ENCODE assay signal across 24 cellular contexts in the genomic region with DNA sequence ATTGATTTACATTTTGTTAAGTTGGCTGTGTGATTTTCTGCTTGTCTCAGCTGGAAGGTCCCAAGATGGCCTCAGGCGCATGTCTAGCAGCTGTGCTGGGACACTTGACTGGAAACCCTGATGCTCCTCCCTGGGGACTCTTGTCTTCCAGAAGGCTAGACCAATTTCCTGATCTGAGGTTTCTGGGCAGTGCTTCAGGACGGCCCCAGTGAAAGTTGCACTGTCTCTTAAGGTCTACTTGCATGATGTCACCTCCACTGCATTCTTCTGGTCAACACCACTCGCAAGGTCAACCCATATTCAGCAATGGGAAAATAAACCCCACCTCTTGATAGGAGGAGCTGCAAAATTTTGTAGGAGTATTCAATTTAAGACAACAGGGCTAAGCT.
DNase-seq lines count a peak whose midpoint lies in the region; ATAC-seq and TF ChIP-seq lines count a peak whose summit lies in the region.
"Had no signal": no experiment of that assay in that cellular context is flagged by ENCODE, and none has a peak within 500 bp of the region (broad histone marks: within the 10 kb centered on the region; RNA-seq: fewer than 3 reads in every experiment).

No MANE protein-coding gene starts in this region.

- H3K9me2 ChIP-seq in OCI-LY7 (ENCODE audit: insufficient read depth, low read length) = no peaks in the 10 kb centered on the region
- H3K9me2 ChIP-seq: SK-N-SH had no signal

- intact Hi-C loops in OCI-LY7 (cut with micrococcal nuclease; ENCODE audit: unreplicated experiment) (no loop called here), mammary epithelial cell (cut with micrococcal nuclease) (no loop called here)

- no peak overlapping the region for H3K9ac ChIP-seq in mammary epithelial cell (ENCODE audit: insufficient read depth, low read length)
- H3K9ac ChIP-seq: SK-N-SH had no signal

- no peaks in the 10 kb centered on the region for H3K27me3 Mint-ChIP-seq in glutamatergic neuron (ENCODE audit: unreplicated experiment)

- H3K27ac Mint-ChIP-seq in glutamatergic neuron (ENCODE audit: unreplicated experiment) = no peak overlapping the region
- H3K27ac Mint-ChIP-seq: activated B cell treated with CpG ODN at 0.5 μM for 24 hours; activated naive CD8-positive, alpha-beta T cell treated with anti-CD3 and anti-CD28 coated beads, Interleukin-2, amount 10 ng/mL, durations not matched to agents 7 days and 5 days; naive thymus-derived CD4-positive, alpha-beta T cell; T-helper 2 cell treated with Interferon-gamma antibody and Interleukin-4, amounts not matched to agents 5 μg/mL and 100 μg/mL, for 36 hours; type B pancreatic cell had no signal

- CTCF ChIA-PET in OCI-LY7 (lab: Charles Lee; ENCODE audit: unreplicated experiment) = no interaction called here
- CTCF ChIA-PET in mammary epithelial cell (lab: Charles Lee; ENCODE audit: low non-redundant PET) = no interaction called here

- no peaks in the 10 kb centered on the region for H3K27me3 ChIP-seq in mammary epithelial cell (ENCODE audit: insufficient read depth, low read length)
- H3K27me3 ChIP-seq: foreskin keratinocyte, ovary had no signal

- dilution Hi-C loops in mammary epithelial cell (cut with HindIII; ENCODE audit: low sequenced_read_pairs) = no loop called here

- peaks cover 4% of the 10 kb centered on the region for H3K36me3 Mint-ChIP-seq in glutamatergic neuron (ENCODE audit: unreplicated experiment)
- H3K36me3 Mint-ChIP-seq: activated naive CD8-positive, alpha-beta T cell treated with anti-CD3 and anti-CD28 coated beads, Interleukin-2, amount 10 ng/mL, durations not matched to agents 7 days and 5 days; naive thymus-derived CD4-positive, alpha-beta T cell; type B pancreatic cell had no signal

- peak overlapping the region; percentile 21; the same call in 1 of the 2 replicates for H3K4me2 ChIP-seq in OCI-LY7 (ENCODE audit: low read length)
- no peak overlapping the region for H3K4me2 ChIP-seq in mammary epithelial cell (ENCODE audit: insufficient read depth, low read depth, low read length)
- H3K4me2 ChIP-seq: SK-N-SH had no signal

- TF ChIP-seq CTCF in OCI-LY7 (conservative IDR thresholded peaks at IDR 0.05; ENCODE audit: low read length) (no peak), glutamatergic neuron (IDR thresholded peaks at IDR 0.05; ENCODE audit: partially characterized antibody, unreplicated experiment) (no peak), mammary epithelial cell (conservative IDR thresholded peaks at IDR 0.05 in 1 of 2, IDR thresholded peaks at IDR 0.05 in 1 of 2; ENCODE audit: extremely low read depth in 1 of 2, insufficient read depth in 1 of 2, low read depth in 1 of 2, low read length in 2 of 2) (no peak)

- H3K4me3 ChIP-seq in OCI-LY7 (ENCODE audit: low read depth, low read length, poor library complexity, severe bottlenecking) (no peak overlapping the region), mammary epithelial cell (replicated peaks in 1 of 3; ENCODE audit: insufficient read depth in 1 of 3, low read depth in 2 of 3, low read length in 3 of 3) (no peak overlapping the region)
- H3K4me3 ChIP-seq: ovary had no signal

- BruUV-seq in OCI-LY7 (replicated peaks; lab: Mats Ljungman, UMichigan) (no TSS peak), mammary epithelial cell (replicated peaks; lab: Mats Ljungman, UMichigan) (no TSS peak)

- H3K27ac ChIP-seq in OCI-LY7 (ENCODE audit: low read depth, low read length, poor library complexity, severe bottlenecking) (peak overlapping the region; percentile 45), mammary epithelial cell (ENCODE audit: insufficient read depth, low read depth, low read length) (no peak overlapping the region)
- H3K27ac ChIP-seq: 22Rv1, foreskin keratinocyte, ovary had no signal

- H3K4me3 Mint-ChIP-seq in glutamatergic neuron (ENCODE audit: unreplicated experiment) = no peak overlapping the region
- H3K4me3 Mint-ChIP-seq: activated B cell treated with CpG ODN at 0.5 μM for 24 hours; activated naive CD8-positive, alpha-beta T cell treated with anti-CD3 and anti-CD28 coated beads, Interleukin-2, amount 10 ng/mL, durations not matched to agents 7 days and 5 days; naive thymus-derived CD4-positive, alpha-beta T cell; T-helper 2 cell treated with Interferon-gamma antibody and Interleukin-4, amounts not matched to agents 5 μg/mL and 100 μg/mL, for 36 hours; type B pancreatic cell had no signal

- POLR2A ChIA-PET in OCI-LY7 (lab: Charles Lee) = no interaction called here

- H4K20me1 ChIP-seq in OCI-LY7 (ENCODE audit: insufficient read depth, low read length) (no peaks in the 10 kb centered on the region), mammary epithelial cell (ENCODE audit: insufficient read depth, low read length) (no peaks in the 10 kb centered on the region)

- no peak for ATAC-seq in GM19035 (IDR thresholded peaks at IDR 0.05; ENCODE audit: unreplicated experiment)
- ATAC-seq: foreskin keratinocyte; HCT116; naive thymus-derived CD4-positive, alpha-beta T cell; Panc1 had no signal

- DNase-seq in DMS 273 (lab: John Stamatoyannopoulos, UW; ENCODE audit: unreplicated experiment) = peak; percentile 16
- DNase-seq in DMS 273 treated with DMSO at 0.1 percent for 48 hours (lab: John Stamatoyannopoulos, UW) = no peak
- peak; percentile 55 for DNase-seq in ELF-1 (ENCODE audit: low read depth, low spot score)
- peak; percentile 21 for DNase-seq in OCI-LY7 (ENCODE audit: low spot score)
- peak; percentile 38 for DNase-seq in glutamatergic neuron
- DNase-seq in mammary epithelial cell = no peak
- no peak for DNase-seq in NCI-H510A (lab: John Stamatoyannopoulos, UW)
- DNase-seq: activated B cell treated with CpG ODN at 0.5 μM for 24 hours; activated CD4-positive, alpha-beta T cell treated with anti-CD3 and anti-CD28 coated beads, Interleukin-2, amount 50 U/mL, for 4 hours; activated naive CD8-positive, alpha-beta T cell treated with anti-CD3 and anti-CD28 coated beads, Interleukin-2, amount 10 ng/mL, durations not matched to agents 7 days and 5 days; foreskin keratinocyte; KBM-7; kidney; naive thymus-derived CD4-positive, alpha-beta T cell; NCI-H446 treated with DMSO at 0.1 percent for 48 hours; ovary; right cardiac atrium; SK-N-SH had no signal

- in situ Hi-C loops in mammary epithelial cell (cut with MboI; ENCODE audit: low sequenced_read_pairs in 2 of 2) = no loop called here

- H2AFZ ChIP-seq in OCI-LY7 (ENCODE audit: low read length) (peak overlapping the region; percentile 41; the same call in 1 of the 2 replicates), mammary epithelial cell (ENCODE audit: low read depth, low read length) (no peak overlapping the region)

- no peaks in the 10 kb centered on the region for H3K9me3 Mint-ChIP-seq in glutamatergic neuron (ENCODE audit: unreplicated experiment)
- H3K9me3 Mint-ChIP-seq: activated B cell treated with CpG ODN at 0.5 μM for 24 hours; activated naive CD8-positive, alpha-beta T cell treated with anti-CD3 and anti-CD28 coated beads, Interleukin-2, amount 10 ng/mL, durations not matched to agents 7 days and 5 days; T-helper 2 cell treated with Interferon-gamma antibody and Interleukin-4, amounts not matched to agents 5 μg/mL and 100 μg/mL, for 36 hours; type B pancreatic cell had no signal

- H3K4me1 Mint-ChIP-seq in glutamatergic neuron (ENCODE audit: low read depth, unreplicated experiment) = peaks cover 13% of the 10 kb centered on the region
- H3K4me1 Mint-ChIP-seq: activated naive CD8-positive, alpha-beta T cell treated with anti-CD3 and anti-CD28 coated beads, Interleukin-2, amount 10 ng/mL, durations not matched to agents 7 days and 5 days; naive thymus-derived CD4-positive, alpha-beta T cell had no signal

- H3K4me1 ChIP-seq in OCI-LY7 (ENCODE audit: insufficient read depth, low read length, poor library complexity, severe bottlenecking) (peaks cover 20% of the 10 kb centered on the region), mammary epithelial cell (ENCODE audit: insufficient read depth, low read length) (no peaks in the 10 kb centered on the region)
- H3K4me1 ChIP-seq: foreskin keratinocyte had no signal

- no peaks in the 10 kb centered on the region for H3K9me3 ChIP-seq in OCI-LY7 (ENCODE audit: low read length)
- H3K9me3 ChIP-seq in mammary epithelial cell (replicated peaks; ENCODE audit: insufficient read depth, low read length) = no peaks in the 10 kb centered on the region
- H3K9me3 ChIP-seq: ovary, SK-N-SH had no signal

- H3K36me3 ChIP-seq in OCI-LY7 (ENCODE audit: insufficient read depth, low read length) = no peaks in the 10 kb centered on the region
- H3K36me3 ChIP-seq in mammary epithelial cell (ENCODE audit: insufficient read depth, low read length) = no peaks in the 10 kb centered on the region
- H3K36me3 ChIP-seq: ovary had no signal

- 80% methylated on average over 2 of the region's 3 CpGs for WGBS in mammary epithelial cell (ENCODE audit: low coverage, missing lambda C conversion rate)

- H3K79me2 ChIP-seq in OCI-LY7 (ENCODE audit: insufficient read depth, low read depth, low read length) (no peaks in the 10 kb centered on the region), mammary epithelial cell (ENCODE audit: insufficient read depth, low read length) (no peaks in the 10 kb centered on the region)

Comparison
In these comparisons a context has a peak if more than half of its experiments do, and no peak if none do; other contexts are left out.
1. DNase-seq: peak in DMS 273 (single experiment), ELF-1 (single experiment), OCI-LY7 (single experiment) and glutamatergic neuron (single experiment); none in DMS 273 treated with DMSO at 0.1 percent for 48 hours (single experiment), mammary epithelial cell (single experiment) and NCI-H510A (single experiment).